Comparison of ENCODE assay signal across 15 cellular contexts in genomic region chr7:8130663-8131062, GRCh38.
"Had no signal": no experiment of that assay in that cellular context is flagged by ENCODE, and none has a peak within 500 bp of the region (broad histone marks: within the 10 kb centered on the region; RNA-seq: fewer than 3 reads in every experiment).

No MANE protein-coding gene starts in this region.

- H3K36me3 ChIP-seq: ovary, thoracic aorta had no signal

- H3K4me3 ChIP-seq: esophagus muscularis mucosa, left ventricle myocardium inferior, ovary, stomach, thoracic aorta had no signal

- H3K27me3 ChIP-seq: esophagus muscularis mucosa, ovary, stomach had no signal

- FAIRE-seq: endometrium had no signal

- H3K27ac ChIP-seq: esophagus muscularis mucosa, left ventricle myocardium inferior, ovary, thoracic aorta had no signal

- DNase-seq: activated CD4-positive, alpha-beta T cell treated with anti-CD3 and anti-CD28 coated beads, Interleukin-2, amount 10 ng/mL, durations not matched to agents 24 days and 14 days; activated effector memory CD4-positive, alpha-beta T cell treated with Interleukin-2 at 50 U/mL for 16 hours; activated T-cell treated with anti-CD3 and anti-CD28 coated beads for 4 hours; anterior cingulate cortex; dermis blood vessel endothelial cell; islet precursor cell; left ventricle myocardium inferior; ovary; stimulated activated CD4-positive, alpha-beta T cell treated with anti-CD3 and anti-CD28 coated beads, Interleukin-4, amount 100 ng/mL, for 4 hours; stomach; SW 1271 had no signal

- H3K9me3 ChIP-seq: esophagus muscularis mucosa, left ventricle myocardium inferior, ovary, stomach, thoracic aorta had no signal

- H3K4me1 ChIP-seq: esophagus muscularis mucosa, left ventricle myocardium inferior had no signal

- ATAC-seq: WTC11 had no signal
